1 cellular context compared by ENCODE assay signal in the genomic region with DNA sequence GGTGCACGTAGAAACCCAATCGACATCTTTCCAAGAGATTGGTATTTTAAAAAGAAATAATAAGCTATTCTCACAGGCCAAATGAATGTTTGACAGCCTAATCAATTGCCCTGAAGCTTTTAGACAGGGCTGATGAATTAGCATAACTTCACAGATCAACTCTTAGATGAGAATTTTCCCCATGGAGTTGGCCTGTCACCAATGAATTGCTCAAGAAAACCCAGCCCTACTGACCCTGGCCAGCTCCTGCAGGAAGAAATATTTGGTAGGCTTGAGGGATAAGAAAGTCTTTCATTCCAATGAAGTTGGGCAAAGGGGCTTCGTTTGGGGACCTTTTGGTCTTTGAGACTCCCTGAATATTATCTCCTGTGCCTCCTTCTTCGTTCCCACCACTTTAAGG.
TF ChIP-seq lines count a peak whose summit lies in the region.

No MANE protein-coding gene starts in this region.

TF ChIP-seq in neural cell, 6 proteins besides CTCF, POLR2A, EP300 and RAD21:
- TF ChIP-seq, protein P1, sequence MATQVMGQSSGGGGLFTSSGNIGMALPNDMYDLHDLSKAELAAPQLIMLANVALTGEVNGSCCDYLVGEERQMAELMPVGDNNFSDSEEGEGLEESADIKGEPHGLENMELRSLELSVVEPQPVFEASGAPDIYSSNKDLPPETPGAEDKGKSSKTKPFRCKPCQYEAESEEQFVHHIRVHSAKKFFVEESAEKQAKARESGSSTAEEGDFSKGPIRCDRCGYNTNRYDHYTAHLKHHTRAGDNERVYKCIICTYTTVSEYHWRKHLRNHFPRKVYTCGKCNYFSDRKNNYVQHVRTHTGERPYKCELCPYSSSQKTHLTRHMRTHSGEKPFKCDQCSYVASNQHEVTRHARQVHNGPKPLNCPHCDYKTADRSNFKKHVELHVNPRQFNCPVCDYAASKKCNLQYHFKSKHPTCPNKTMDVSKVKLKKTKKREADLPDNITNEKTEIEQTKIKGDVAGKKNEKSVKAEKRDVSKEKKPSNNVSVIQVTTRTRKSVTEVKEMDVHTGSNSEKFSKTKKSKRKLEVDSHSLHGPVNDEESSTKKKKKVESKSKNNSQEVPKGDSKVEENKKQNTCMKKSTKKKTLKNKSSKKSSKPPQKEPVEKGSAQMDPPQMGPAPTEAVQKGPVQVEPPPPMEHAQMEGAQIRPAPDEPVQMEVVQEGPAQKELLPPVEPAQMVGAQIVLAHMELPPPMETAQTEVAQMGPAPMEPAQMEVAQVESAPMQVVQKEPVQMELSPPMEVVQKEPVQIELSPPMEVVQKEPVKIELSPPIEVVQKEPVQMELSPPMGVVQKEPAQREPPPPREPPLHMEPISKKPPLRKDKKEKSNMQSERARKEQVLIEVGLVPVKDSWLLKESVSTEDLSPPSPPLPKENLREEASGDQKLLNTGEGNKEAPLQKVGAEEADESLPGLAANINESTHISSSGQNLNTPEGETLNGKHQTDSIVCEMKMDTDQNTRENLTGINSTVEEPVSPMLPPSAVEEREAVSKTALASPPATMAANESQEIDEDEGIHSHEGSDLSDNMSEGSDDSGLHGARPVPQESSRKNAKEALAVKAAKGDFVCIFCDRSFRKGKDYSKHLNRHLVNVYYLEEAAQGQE (IDR thresholded peaks at IDR 0.05; ENCODE audit: borderline replicate concordance), result no peak
- TF ChIP-seq SMC3 (conservative IDR thresholded peaks at IDR 0.05; ENCODE audit: poor library complexity), result no peak
- no peak for TF ChIP-seq POLR2AphosphoS5 (IDR thresholded peaks at IDR 0.05)
